In genomic region chr7:88072036-88072714, GRCh38 we compare ENCODE assay signal across 15 cellular contexts.
DNase-seq lines count a peak whose midpoint lies in the region; ATAC-seq and TF ChIP-seq lines count a peak whose summit lies in the region.
"Had no signal": no experiment of that assay in that cellular context is flagged by ENCODE, and none has a peak within 500 bp of the region (broad histone marks: within the 10 kb centered on the region; RNA-seq: fewer than 3 reads in every experiment).

No MANE protein-coding gene starts in this region.

- no peak for TF ChIP-seq CTCF in chondrocyte (IDR thresholded peaks at IDR 0.05)

- no peaks in the 10 kb centered on the region for H3K27me3 ChIP-seq in adipocyte (replicated peaks; ENCODE audit: control insufficient read depth, insufficient read depth, low read length)
- H3K27me3 ChIP-seq: SJSA1 had no signal

- peaks cover 2% of the 10 kb centered on the region for H3K27me3 Mint-ChIP-seq in chondrocyte (ENCODE audit: low read depth)
- H3K27me3 Mint-ChIP-seq in activated T-cell treated with anti-CD3 and anti-CD28 coated beads, Interleukin-2, amount 50 U/mL, for 72 hours (ENCODE audit: low read depth) = no peaks in the 10 kb centered on the region

- no peak overlapping the region for H3K4me3 ChIP-seq in adipocyte (ENCODE audit: low read length)
- H3K4me3 ChIP-seq: SJSA1, thoracic aorta had no signal

- no peaks in the 10 kb centered on the region for H3K36me3 Mint-ChIP-seq in chondrocyte (ENCODE audit: low read depth)
- H3K36me3 Mint-ChIP-seq in activated T-cell treated with anti-CD3 and anti-CD28 coated beads, Interleukin-2, amount 50 U/mL, for 72 hours (ENCODE audit: insufficient read depth in 2 of 2) = no peaks in the 10 kb centered on the region

- no peaks in the 10 kb centered on the region for H3K4me1 ChIP-seq in adipocyte (ENCODE audit: control insufficient read depth, insufficient read depth, low read length)
- H3K4me1 ChIP-seq: SJSA1 had no signal

- H3K4me1 Mint-ChIP-seq in chondrocyte (ENCODE audit: low read depth) = no peaks in the 10 kb centered on the region
- no peaks in the 10 kb centered on the region for H3K4me1 Mint-ChIP-seq in activated T-cell treated with anti-CD3 and anti-CD28 coated beads, Interleukin-2, amount 50 U/mL, for 72 hours (ENCODE audit: low read depth)

- peaks cover 4% of the 10 kb centered on the region for H3K9me3 Mint-ChIP-seq in chondrocyte (ENCODE audit: low read depth)
- peaks cover 0 to 2% of the 10 kb centered on the region in 2 donors for H3K9me3 Mint-ChIP-seq in activated T-cell treated with anti-CD3 and anti-CD28 coated beads, Interleukin-2, amount 50 U/mL, for 72 hours

- no peak overlapping the region for H3K9ac ChIP-seq in adipocyte (ENCODE audit: low read length)

- no peak overlapping the region for H3K4me3 Mint-ChIP-seq in chondrocyte (ENCODE audit: unreplicated experiment)
- H3K4me3 Mint-ChIP-seq in activated T-cell treated with anti-CD3 and anti-CD28 coated beads, Interleukin-2, amount 50 U/mL, for 72 hours = peak overlapping the region in 1 of 2 donors; percentile 14

- H3K36me3 ChIP-seq in adipocyte (ENCODE audit: control insufficient read depth, insufficient read depth, low read length, severe bottlenecking) = no peaks in the 10 kb centered on the region
- H3K36me3 ChIP-seq: SJSA1, thoracic aorta had no signal

- peak; percentile 42 for DNase-seq in adipocyte (ENCODE audit: low read depth)
- no peak for DNase-seq in activated effector memory CD4-positive, alpha-beta T cell treated with Interleukin-2 at 50 U/mL for 16 hours
- DNase-seq in chondrocyte (ENCODE audit: low spot score) = no peak
- no peak for DNase-seq in activated T-cell treated with anti-CD3 and anti-CD28 coated beads, Interleukin-2, amount 50 U/mL, for 72 hours
- DNase-seq: activated CD4-positive, alpha-beta T cell treated with anti-CD3 and anti-CD28 coated beads, Interleukin-2, amount 50 U/mL, for 4 hours; DMS79; erythroblast; left cardiac atrium; NCI-H2029; stimulated activated CD4-positive, alpha-beta T cell treated with anti-CD3 and anti-CD28 coated beads, Interleukin-4, amount 100 ng/mL, for 1 hour had no signal

- H3K9me3 ChIP-seq in adipocyte (ENCODE audit: control insufficient read depth, low read length) = peaks cover 4% of the 10 kb centered on the region
- H3K9me3 ChIP-seq: SJSA1, thoracic aorta had no signal

- ATAC-seq in GM18868 (IDR thresholded peaks at IDR 0.05; ENCODE audit: unreplicated experiment) (peak; percentile 85), GM21515 (IDR thresholded peaks at IDR 0.05; ENCODE audit: unreplicated experiment) (peak; percentile 94), HG03060 (IDR thresholded peaks at IDR 0.05; ENCODE audit: low read depth, unreplicated experiment) (peak; percentile 64)
- no peak for ATAC-seq in activated T-cell treated with anti-CD3 and anti-CD28 coated beads, Interleukin-2, amount 50 U/mL, for 72 hours (replicated peaks in 1 of 2)
- ATAC-seq: left cardiac atrium had no signal

- H3K27ac Mint-ChIP-seq in chondrocyte (ENCODE audit: unreplicated experiment) = no peak overlapping the region
- no peak overlapping the region for H3K27ac Mint-ChIP-seq in activated T-cell treated with anti-CD3 and anti-CD28 coated beads, Interleukin-2, amount 50 U/mL, for 72 hours

Comparison
In these comparisons a context has a peak if more than half of its experiments do, and no peak if none do; other contexts are left out.
1. ATAC-seq: peak in GM18868 (single experiment), GM21515 (single experiment) and HG03060 (single experiment); none in activated T-cell treated with anti-CD3 and anti-CD28 coated beads, Interleukin-2, amount 50 U/mL, for 72 hours (0 of 2).